In genomic region chr20:504632-505075, GRCh38 we compare ENCODE assay signal across 18 cellular contexts.
"Had no signal": no experiment of that assay in that cellular context is flagged by ENCODE, and none has a peak within 500 bp of the region (broad histone marks: within the 10 kb centered on the region; RNA-seq: fewer than 3 reads in every experiment).

No MANE protein-coding gene starts in this region.

- DNase-seq: activated CD4-positive, alpha-beta T cell treated with anti-CD3 and anti-CD28 coated beads for 1 hour; activated gamma-delta T cell treated with Interleukin-2 at 50 U/mL for 16 hours; activated T-cell treated with anti-CD3 and anti-CD28 coated beads, Interleukin-2, amount 50 U/mL, for 1 hour; adrenal gland; brain microvascular endothelial cell; colonic mucosa; dorsolateral prefrontal cortex; effector memory CD8-positive, alpha-beta T cell; heart right ventricle; kidney; left ventricle myocardium inferior; midbrain; stimulated activated CD4-positive, alpha-beta T cell treated with anti-CD3 and anti-CD28 coated beads, Interleukin-4, amount 100 ng/mL, for 4 hours; stimulated activated naive CD8-positive, alpha-beta T cell treated with anti-CD3 and anti-CD28 coated beads, Interleukin-15, Interleukin-2, amounts not matched to agents 100 U/mL and 50 U/mL, for 24 hours; upper lobe of left lung had no signal

- ATAC-seq: effector memory CD8-positive, alpha-beta T cell; heart right ventricle; natural killer cell treated with Interleukin-12 subunit alpha and Interleukin-12 subunit beta and Interleukin-15 and Interleukin-18, amount 100 ng/mL, for 72 hours; stimulated activated naive CD8-positive, alpha-beta T cell treated with anti-CD3 and anti-CD28 coated beads, Interleukin-15, Interleukin-2, amounts not matched to agents 100 U/mL and 50 U/mL, for 24 hours had no signal

- H3K4me3 ChIP-seq: adrenal gland, ascending aorta, colonic mucosa, dorsolateral prefrontal cortex, heart right ventricle, left ventricle myocardium inferior, upper lobe of left lung had no signal

- H3K4me1 ChIP-seq: adrenal gland, ascending aorta, colonic mucosa had no signal

- H3K9me3 ChIP-seq: adrenal gland, ascending aorta, colonic mucosa, heart right ventricle, left ventricle myocardium inferior, upper lobe of left lung had no signal

- FAIRE-seq: kidney, TTC549 had no signal

- H3K27ac ChIP-seq: adrenal gland, ascending aorta, brain microvascular endothelial cell, colonic mucosa, dorsolateral prefrontal cortex, heart right ventricle, left ventricle myocardium inferior, upper lobe of left lung had no signal

- H3K27me3 ChIP-seq: adrenal gland, ascending aorta, brain microvascular endothelial cell, colonic mucosa, dorsolateral prefrontal cortex, heart right ventricle, upper lobe of left lung had no signal
